Comparison of ENCODE assay signal across 8 cellular contexts in the genomic region with DNA sequence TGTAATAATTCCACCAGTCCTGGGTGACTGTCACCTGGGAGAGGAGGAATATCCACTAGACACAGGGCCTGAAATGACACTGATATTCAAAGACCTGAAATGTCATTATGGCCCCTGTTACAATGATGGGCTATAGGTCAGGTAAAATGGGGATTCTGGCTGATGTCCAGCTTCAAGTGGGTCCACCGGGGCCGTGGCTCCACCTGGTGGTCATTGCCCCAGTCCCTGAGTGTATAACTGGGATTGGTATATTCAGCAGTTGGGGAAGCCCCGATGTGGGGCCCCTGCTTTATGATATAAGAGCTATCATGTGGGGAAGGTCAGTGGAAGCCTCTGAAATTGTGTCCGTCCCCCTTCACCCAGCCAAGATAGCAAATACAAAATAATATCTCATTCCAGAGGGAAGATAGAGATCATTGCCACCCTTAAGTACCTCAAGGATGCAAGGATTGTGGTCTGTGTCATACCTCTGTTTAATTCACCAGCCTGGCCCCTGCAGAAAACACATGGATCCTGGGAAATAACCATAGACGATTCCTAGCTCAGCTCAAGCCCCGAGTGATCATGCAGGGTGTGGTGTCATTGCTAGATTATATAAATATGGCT. TPM values are rescaled to one million over a fixed set of nuclear protein-coding genes. Genes with fewer than 3 reads are reported as not detected.
DNase-seq lines count a peak whose midpoint lies in the region; ATAC-seq and TF ChIP-seq lines count a peak whose summit lies in the region.

No MANE protein-coding gene starts in this region.

- H3K27me3 ChIP-seq in effector memory CD4-positive, alpha-beta T cell (replicated peaks; ENCODE audit: control insufficient read depth, insufficient read depth, low read length, poor library complexity, severe bottlenecking) = no peaks in the 10 kb centered on the region
- no peaks in the 10 kb centered on the region for H3K27me3 ChIP-seq in tibial nerve

- H3K27ac Mint-ChIP-seq in activated CD4-positive, alpha-beta memory T cell treated with anti-CD3 and anti-CD28 coated beads for 36 hours = no peak overlapping the region
- no peak overlapping the region for H3K27ac Mint-ChIP-seq in mesothelial cell of epicardium

- H3K4me3 Mint-ChIP-seq in activated CD4-positive, alpha-beta memory T cell treated with anti-CD3 and anti-CD28 coated beads for 36 hours = no peak overlapping the region
- H3K4me3 Mint-ChIP-seq in mesothelial cell of epicardium = no peak overlapping the region

- TF ChIP-seq CTCF in mesothelial cell of epicardium (IDR thresholded peaks at IDR 0.05; ENCODE audit: unreplicated experiment) (peak; percentile 75), tibial nerve (IDR thresholded peaks at IDR 0.05) (peak; percentile 57 to 85 (median 72))

- no peaks in the 10 kb centered on the region for H3K27me3 Mint-ChIP-seq in activated CD4-positive, alpha-beta memory T cell treated with anti-CD3 and anti-CD28 coated beads for 36 hours
- no peaks in the 10 kb centered on the region for H3K27me3 Mint-ChIP-seq in mesothelial cell of epicardium (ENCODE audit: low read depth)

- no peaks in the 10 kb centered on the region for H3K36me3 Mint-ChIP-seq in activated CD4-positive, alpha-beta memory T cell treated with anti-CD3 and anti-CD28 coated beads for 36 hours
- H3K36me3 Mint-ChIP-seq in mesothelial cell of epicardium = no peaks in the 10 kb centered on the region

- H3K4me3 ChIP-seq in effector memory CD4-positive, alpha-beta T cell (ENCODE audit: insufficient read depth, low read depth, low read length, poor library complexity, severe bottlenecking) = no peak overlapping the region
- H3K4me3 ChIP-seq in tibial nerve = no peak overlapping the region

- TF ChIP-seq POLR2A in tibial nerve (IDR thresholded peaks at IDR 0.05) = no peak

- no peaks in the 10 kb centered on the region for H3K9me3 ChIP-seq in effector memory CD4-positive, alpha-beta T cell (ENCODE audit: control insufficient read depth, low read length)
- no peaks in the 10 kb centered on the region for H3K9me3 ChIP-seq in tibial nerve

- TF ChIP-seq EP300 in tibial nerve (IDR thresholded peaks at IDR 0.05) = peak in 1 of 2 donors; percentile 72

- H3K27ac ChIP-seq in effector memory CD4-positive, alpha-beta T cell (ENCODE audit: insufficient read depth, low read length, poor library complexity, severe bottlenecking) = no peak overlapping the region
- H3K27ac ChIP-seq in tibial nerve = no peak overlapping the region

- no peaks in the 10 kb centered on the region for H3K4me1 Mint-ChIP-seq in activated CD4-positive, alpha-beta memory T cell treated with anti-CD3 and anti-CD28 coated beads for 36 hours (ENCODE audit: low read depth)
- H3K4me1 Mint-ChIP-seq in mesothelial cell of epicardium = peaks cover 9% of the 10 kb centered on the region

- DNase-seq in NK-92 treated with Interleukin-12 subunit alpha and Interleukin-12 subunit beta, amount 100 ng/mL, for 24 hours (lab: John Stamatoyannopoulos, UW) = peak; percentile 53
- no peak for DNase-seq in NK-92 (lab: John Stamatoyannopoulos, UW; ENCODE audit: unreplicated experiment)
- peak; percentile 29 to 88 for DNase-seq in NCI-H526 (lab: John Stamatoyannopoulos, UW)
- peak; percentile 76 for DNase-seq in activated CD4-positive, alpha-beta memory T cell treated with anti-CD3 and anti-CD28 coated beads for 36 hours
- DNase-seq in effector memory CD4-positive, alpha-beta T cell = peak; percentile 24 to 49 (median 25)
- peak; percentile 61 to 73 for DNase-seq in mesothelial cell of epicardium (ENCODE audit: low spot score in 2 of 2, unreplicated experiment in 2 of 2)
- peak; percentile 43 to 72 for DNase-seq in tibial nerve (ENCODE audit: low spot score in 2 of 2)

- CTCF ChIA-PET in activated CD4-positive, alpha-beta memory T cell treated with anti-CD3 and anti-CD28 coated beads for 36 hours (lab: Charles Lee) = interaction anchor here (0.8 to 13.4 kb wide), 19 partner anchors 8 to 280 kb away, joined by 3 to 180 read pairs (median 4); a partner anchor contains a TSS

- no peaks in the 10 kb centered on the region for H3K9me3 Mint-ChIP-seq in activated CD4-positive, alpha-beta memory T cell treated with anti-CD3 and anti-CD28 coated beads for 36 hours
- H3K9me3 Mint-ChIP-seq in mesothelial cell of epicardium = no peaks in the 10 kb centered on the region

- no peaks in the 10 kb centered on the region for H3K36me3 ChIP-seq in effector memory CD4-positive, alpha-beta T cell (ENCODE audit: control insufficient read depth, insufficient read depth, low read length)
- H3K36me3 ChIP-seq in tibial nerve = no peaks in the 10 kb centered on the region

- intact Hi-C loops in activated CD4-positive, alpha-beta memory T cell treated with anti-CD3 and anti-CD28 coated beads for 36 hours (cut with micrococcal nuclease) = loop anchor here (1.0 to 5.0 kb wide), 2 partner anchors 207 to 277 kb away; no protein-coding TSS in a partner anchor

- no peak for ATAC-seq in GM19328 (IDR thresholded peaks at IDR 0.05; ENCODE audit: unreplicated experiment)

- 13 to 16% methylated on average over 6 of the region's 6 CpGs for WGBS in tibial nerve, 2 donors

- no peaks in the 10 kb centered on the region for H3K4me1 ChIP-seq in effector memory CD4-positive, alpha-beta T cell (ENCODE audit: control insufficient read depth, insufficient read depth, low read length, poor library complexity, severe bottlenecking)
- peaks cover 0 to 25% (median 9%) of the 10 kb centered on the region in 4 donors for H3K4me1 ChIP-seq in tibial nerve

- POLR2A ChIA-PET in activated CD4-positive, alpha-beta memory T cell treated with anti-CD3 and anti-CD28 coated beads for 36 hours (lab: Charles Lee) = no interaction called here

RNA-seq across cellular contexts. Expression of a gene that starts 19.3 kb away (rescaled TPM):
- total RNA-seq in activated CD4-positive, alpha-beta memory T cell treated with anti-CD3 and anti-CD28 coated beads for 36 hours = 10 to 100 TPM; 28.7 to 31.8 TPM
- total RNA-seq in mesothelial cell of epicardium = 80.1 to 84.5 TPM (median 81.8 TPM) in 3 replicates
- total RNA-seq in tibial nerve = 10 to 100 TPM; 37.8 to 55.2 (median 39.9) TPM
